Comparison of ENCODE assay signal across 10 cellular contexts in genomic region chr9:27394154-27394825, GRCh38.
DNase-seq lines count a peak whose midpoint lies in the region; ATAC-seq and TF ChIP-seq lines count a peak whose summit lies in the region.
"Had no signal": no experiment of that assay in that cellular context is flagged by ENCODE, and none has a peak within 500 bp of the region (broad histone marks: within the 10 kb centered on the region; RNA-seq: fewer than 3 reads in every experiment).

No MANE protein-coding gene starts in this region.

- H3K4me3 Mint-ChIP-seq in memory B cell, result no peak overlapping the region
- H3K4me3 Mint-ChIP-seq: activated T-cell treated with anti-CD3 and anti-CD28 coated beads, Interleukin-2, amount 50 U/mL, for 24 hours; CD4-positive, alpha-beta T cell had no signal

- no peak for TF ChIP-seq CTCF in dorsolateral prefrontal cortex (IDR thresholded peaks at IDR 0.05 in 54 of 56, conservative IDR thresholded peaks at IDR 0.05 in 2 of 56; ENCODE audit: low read depth in 1 of 56, partially characterized antibody in 56 of 56)

- H3K27me3 Mint-ChIP-seq in memory B cell, result no peaks in the 10 kb centered on the region
- H3K27me3 Mint-ChIP-seq: activated T-cell treated with anti-CD3 and anti-CD28 coated beads, Interleukin-2, amount 50 U/mL, for 24 hours; CD4-positive, alpha-beta T cell had no signal

- H3K4me3 ChIP-seq in dorsolateral prefrontal cortex (no peak overlapping the region), stomach smooth muscle (ENCODE audit: low read length in 2 of 2) (no peak overlapping the region)

- H3K27ac ChIP-seq in dorsolateral prefrontal cortex (peak overlapping the region in 55 of 59 donors; percentile 1 to 82 (median 57)), stomach smooth muscle (ENCODE audit: low read length) (peak overlapping the region; percentile 31)

- H3K36me3 ChIP-seq in stomach smooth muscle (ENCODE audit: control insufficient read depth in 2 of 2, insufficient read depth in 2 of 2, low read length in 2 of 2), result no peaks in the 10 kb centered on the region

- intact Hi-C loops in dorsolateral prefrontal cortex (cut with DNase I), result no loop called here

- no peak overlapping the region for H3K9ac ChIP-seq in stomach smooth muscle (ENCODE audit: low read length in 2 of 2)

- H3K4me1 ChIP-seq in stomach smooth muscle (ENCODE audit: control insufficient read depth, insufficient read depth, low read length), result peaks cover 10% of the 10 kb centered on the region

- no peaks in the 10 kb centered on the region for H3K9me3 ChIP-seq in stomach smooth muscle (ENCODE audit: control insufficient read depth in 2 of 2, low read length in 2 of 2)

- ATAC-seq in memory B cell (ENCODE audit: low read depth), result no peak
- ATAC-seq in GM18498 (IDR thresholded peaks at IDR 0.05; ENCODE audit: unreplicated experiment), result no peak

- H3K9me3 Mint-ChIP-seq in memory B cell, result no peaks in the 10 kb centered on the region
- H3K9me3 Mint-ChIP-seq: activated T-cell treated with anti-CD3 and anti-CD28 coated beads, Interleukin-2, amount 50 U/mL, for 24 hours; CD4-positive, alpha-beta T cell had no signal

- peaks cover 37% of the 10 kb centered on the region for H3K4me1 Mint-ChIP-seq in memory B cell

- H3K27me3 ChIP-seq in dorsolateral prefrontal cortex (no peaks in the 10 kb centered on the region), stomach smooth muscle (ENCODE audit: control insufficient read depth in 1 of 2, insufficient read depth in 2 of 2, low read length in 2 of 2) (no peaks in the 10 kb centered on the region)

- H3K27ac Mint-ChIP-seq in memory B cell, result peak overlapping the region; percentile 25
- H3K27ac Mint-ChIP-seq: activated T-cell treated with anti-CD3 and anti-CD28 coated beads, Interleukin-2, amount 50 U/mL, for 24 hours; CD4-positive, alpha-beta T cell had no signal

- no peaks in the 10 kb centered on the region for H3K36me3 Mint-ChIP-seq in memory B cell

- peak; percentile 13 for DNase-seq in M059J (ENCODE audit: low read depth)
- DNase-seq in dorsolateral prefrontal cortex, result no peak
- DNase-seq in memory B cell (ENCODE audit: low spot score in 2 of 2), result no peak
- DNase-seq in AG08396 (ENCODE audit: low spot score), result no peak
- no peak for DNase-seq in middle frontal gyrus (ENCODE audit: extremely low spot score, low spot score)
- no peak for DNase-seq in epidermal melanocyte (ENCODE audit: insufficient read length, low spot score)
- DNase-seq: activated T-cell treated with anti-CD3 and anti-CD28 coated beads, Interleukin-2, amount 50 U/mL, for 24 hours; CD4-positive, alpha-beta T cell had no signal
